15 cellular contexts compared by ENCODE assay signal in the genomic region with DNA sequence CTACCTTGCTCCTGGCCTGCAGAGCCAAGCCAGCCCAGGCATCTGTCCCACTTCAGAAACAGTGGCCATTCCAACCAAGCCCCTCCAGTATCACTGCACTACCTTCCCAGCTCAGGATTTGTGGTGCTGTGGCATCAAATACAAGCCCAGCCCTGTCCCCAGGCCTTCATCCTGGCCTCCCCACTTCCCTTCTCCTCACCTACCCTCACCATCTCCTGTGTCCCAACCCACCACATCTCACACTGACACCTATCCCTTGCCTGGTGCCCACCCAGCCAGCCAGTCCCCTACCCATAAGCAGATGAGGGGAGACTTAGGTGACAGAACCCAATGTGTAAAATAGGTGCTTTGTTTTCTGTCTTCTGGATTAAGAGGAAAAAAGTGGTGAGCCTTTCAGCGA.
DNase-seq lines count a peak whose midpoint lies in the region; ATAC-seq and TF ChIP-seq lines count a peak whose summit lies in the region.
"Had no signal": no experiment of that assay in that cellular context is flagged by ENCODE, and none has a peak within 500 bp of the region (broad histone marks: within the 10 kb centered on the region; RNA-seq: fewer than 3 reads in every experiment).

No MANE protein-coding gene starts in this region.

- no peaks in the 10 kb centered on the region for H4K20me1 ChIP-seq in MM.1S (ENCODE audit: insufficient read depth, low read length)
- H4K20me1 ChIP-seq: BLaER1 had no signal

- no peaks in the 10 kb centered on the region for H3K36me3 Mint-ChIP-seq in activated CD4-positive, alpha-beta memory T cell treated with anti-CD3 and anti-CD28 coated beads, Interleukin-2, amount 10 ng/mL, durations not matched to agents 7 days and 5 days (ENCODE audit: low read depth)
- no peaks in the 10 kb centered on the region for H3K36me3 Mint-ChIP-seq in activated CD4-positive, alpha-beta memory T cell treated with anti-CD3 and anti-CD28 coated beads for 36 hours
- H3K36me3 Mint-ChIP-seq in stimulated activated effector memory CD8-positive, alpha-beta T cell treated with anti-CD3 and anti-CD28 coated beads, Interleukin-12 subunit alpha, Interleukin-12 subunit beta, amount 100 ng/mL, for 72 hours, result no peaks in the 10 kb centered on the region
- H3K36me3 Mint-ChIP-seq: CD8-positive, alpha-beta memory T cell had no signal

- intact Hi-C loops in activated CD4-positive, alpha-beta memory T cell treated with anti-CD3 and anti-CD28 coated beads for 36 hours (cut with micrococcal nuclease), result no loop called here

- H3K9ac ChIP-seq in MM.1S (ENCODE audit: low read length), result no peak overlapping the region
- H3K9ac ChIP-seq: BLaER1 had no signal

- peaks cover 9% of the 10 kb centered on the region for H3K4me1 Mint-ChIP-seq in activated CD4-positive, alpha-beta memory T cell treated with anti-CD3 and anti-CD28 coated beads, Interleukin-2, amount 10 ng/mL, durations not matched to agents 7 days and 5 days
- H3K4me1 Mint-ChIP-seq in activated CD4-positive, alpha-beta memory T cell treated with anti-CD3 and anti-CD28 coated beads for 36 hours (ENCODE audit: low read depth), result peaks cover 7% of the 10 kb centered on the region
- peaks cover 5% of the 10 kb centered on the region for H3K4me1 Mint-ChIP-seq in stimulated activated effector memory CD8-positive, alpha-beta T cell treated with anti-CD3 and anti-CD28 coated beads, Interleukin-12 subunit alpha, Interleukin-12 subunit beta, amount 100 ng/mL, for 72 hours

- H3K27me3 Mint-ChIP-seq in activated CD4-positive, alpha-beta memory T cell treated with anti-CD3 and anti-CD28 coated beads, Interleukin-2, amount 10 ng/mL, durations not matched to agents 7 days and 5 days, result peaks cover 3% of the 10 kb centered on the region
- no peaks in the 10 kb centered on the region for H3K27me3 Mint-ChIP-seq in activated CD4-positive, alpha-beta memory T cell treated with anti-CD3 and anti-CD28 coated beads for 36 hours

- H3K27ac Mint-ChIP-seq in activated CD4-positive, alpha-beta memory T cell treated with anti-CD3 and anti-CD28 coated beads, Interleukin-2, amount 10 ng/mL, durations not matched to agents 7 days and 5 days, result no peak overlapping the region
- no peak overlapping the region for H3K27ac Mint-ChIP-seq in activated CD4-positive, alpha-beta memory T cell treated with anti-CD3 and anti-CD28 coated beads for 36 hours
- H3K27ac Mint-ChIP-seq in stimulated activated effector memory CD8-positive, alpha-beta T cell treated with anti-CD3 and anti-CD28 coated beads, Interleukin-12 subunit alpha, Interleukin-12 subunit beta, amount 100 ng/mL, for 72 hours, result peak overlapping the region; percentile 45

- no peaks in the 10 kb centered on the region for H3K27me3 ChIP-seq in MM.1S (replicated peaks; ENCODE audit: insufficient read depth, low read length)

- H3K9me2 ChIP-seq in MM.1S (replicated peaks; ENCODE audit: insufficient read depth, low read length), result no peaks in the 10 kb centered on the region

- no peak overlapping the region for H3K4me3 ChIP-seq in MM.1S (ENCODE audit: low read length)
- H3K4me3 ChIP-seq: BLaER1, HAP-1 had no signal

- H3K4me2 ChIP-seq in MM.1S (ENCODE audit: low read depth, low read length), result no peak overlapping the region

- no peak overlapping the region for H2AFZ ChIP-seq in MM.1S (ENCODE audit: low read length)

- H3K36me3 ChIP-seq in MM.1S (replicated peaks; ENCODE audit: insufficient read depth, low read length), result no peaks in the 10 kb centered on the region
- H3K36me3 ChIP-seq: BLaER1, HAP-1 had no signal

- H3K9me3 Mint-ChIP-seq in activated CD4-positive, alpha-beta memory T cell treated with anti-CD3 and anti-CD28 coated beads, Interleukin-2, amount 10 ng/mL, durations not matched to agents 7 days and 5 days, result no peaks in the 10 kb centered on the region
- no peaks in the 10 kb centered on the region for H3K9me3 Mint-ChIP-seq in activated CD4-positive, alpha-beta memory T cell treated with anti-CD3 and anti-CD28 coated beads for 36 hours
- H3K9me3 Mint-ChIP-seq in stimulated activated effector memory CD8-positive, alpha-beta T cell treated with anti-CD3 and anti-CD28 coated beads, Interleukin-12 subunit alpha, Interleukin-12 subunit beta, amount 100 ng/mL, for 72 hours, result no peaks in the 10 kb centered on the region

- no peak for TF ChIP-seq CTCF in MM.1S (IDR thresholded peaks at IDR 0.05; ENCODE audit: low read length)

- CTCF ChIA-PET in activated CD4-positive, alpha-beta memory T cell treated with anti-CD3 and anti-CD28 coated beads, Interleukin-2, amount 10 ng/mL, durations not matched to agents 7 days and 5 days (lab: Charles Lee), result no interaction called here
- CTCF ChIA-PET in activated CD4-positive, alpha-beta memory T cell treated with anti-CD3 and anti-CD28 coated beads for 36 hours (lab: Charles Lee), result interaction anchor here (0.5 kb wide), 1 partner anchor 23 kb away, joined by 3 read pairs; no protein-coding TSS in a partner anchor

- no peaks in the 10 kb centered on the region for H3K79me2 ChIP-seq in MM.1S (ENCODE audit: low read length)

- no peak overlapping the region for H3K4me3 Mint-ChIP-seq in activated CD4-positive, alpha-beta memory T cell treated with anti-CD3 and anti-CD28 coated beads, Interleukin-2, amount 10 ng/mL, durations not matched to agents 7 days and 5 days
- H3K4me3 Mint-ChIP-seq in activated CD4-positive, alpha-beta memory T cell treated with anti-CD3 and anti-CD28 coated beads for 36 hours, result no peak overlapping the region
- no peak overlapping the region for H3K4me3 Mint-ChIP-seq in stimulated activated effector memory CD8-positive, alpha-beta T cell treated with anti-CD3 and anti-CD28 coated beads, Interleukin-12 subunit alpha, Interleukin-12 subunit beta, amount 100 ng/mL, for 72 hours
- H3K4me3 Mint-ChIP-seq: CD8-positive, alpha-beta memory T cell had no signal

- DNase-seq in activated CD4-positive, alpha-beta memory T cell treated with anti-CD3 and anti-CD28 coated beads, Interleukin-2, amount 10 ng/mL, durations not matched to agents 7 days and 5 days, result peak; percentile 5
- no peak for DNase-seq in activated CD4-positive, alpha-beta memory T cell treated with anti-CD3 and anti-CD28 coated beads for 36 hours
- DNase-seq in 8988T (peak; percentile 4), mesenteric fat pad (ENCODE audit: low spot score) (peak; percentile 47), MM.1S (no peak)
- DNase-seq in stimulated activated effector memory CD8-positive, alpha-beta T cell treated with anti-CD3 and anti-CD28 coated beads, Interleukin-12 subunit alpha, Interleukin-12 subunit beta, amount 100 ng/mL, for 72 hours (ENCODE audit: low spot score in 2 of 2), result no peak
- DNase-seq: AML-193; Caco-2; CD8-positive, alpha-beta memory T cell; DND-41; GDM1 had no signal

- POLR2A ChIA-PET in activated CD4-positive, alpha-beta memory T cell treated with anti-CD3 and anti-CD28 coated beads, Interleukin-2, amount 10 ng/mL, durations not matched to agents 7 days and 5 days (lab: Charles Lee), result no interaction called here
- POLR2A ChIA-PET in activated CD4-positive, alpha-beta memory T cell treated with anti-CD3 and anti-CD28 coated beads for 36 hours (lab: Charles Lee), result no interaction called here

- H3K9me3 ChIP-seq in MM.1S (replicated peaks; ENCODE audit: insufficient read depth, low read length), result no peaks in the 10 kb centered on the region
- H3K9me3 ChIP-seq: Caco-2, HAP-1 had no signal

- H3K27ac ChIP-seq in MM.1S (ENCODE audit: low read length), result no peak overlapping the region
- H3K27ac ChIP-seq: 22Rv1, BLaER1 had no signal

- H3F3A ChIP-seq in MM.1S (ENCODE audit: insufficient read depth, low read length), result no peaks in the 10 kb centered on the region

- no peak for ATAC-seq in stimulated activated effector memory CD8-positive, alpha-beta T cell treated with anti-CD3 and anti-CD28 coated beads, Interleukin-12 subunit alpha, Interleukin-12 subunit beta, amount 100 ng/mL, for 72 hours
- no peak for ATAC-seq in HG03469 (IDR thresholded peaks at IDR 0.05; ENCODE audit: unreplicated experiment)

- no peaks in the 10 kb centered on the region for H3K4me1 ChIP-seq in MM.1S (ENCODE audit: low read length)
- H3K4me1 ChIP-seq: Caco-2, HAP-1 had no signal

Comparison
In these comparisons a context has a peak if more than half of its experiments do, and no peak if none do; other contexts are left out.
1. DNase-seq: peak in activated CD4-positive, alpha-beta memory T cell treated with anti-CD3 and anti-CD28 coated beads, Interleukin-2, amount 10 ng/mL, durations not matched to agents 7 days and 5 days (single experiment), 8988T (single experiment) and mesenteric fat pad (single experiment); none in activated CD4-positive, alpha-beta memory T cell treated with anti-CD3 and anti-CD28 coated beads for 36 hours (single experiment), stimulated activated effector memory CD8-positive, alpha-beta T cell treated with anti-CD3 and anti-CD28 coated beads, Interleukin-12 subunit alpha, Interleukin-12 subunit beta, amount 100 ng/mL, for 72 hours (0 of 2) and MM.1S (single experiment).